ENCODE assay signal across 12 cellular contexts in the genomic region with DNA sequence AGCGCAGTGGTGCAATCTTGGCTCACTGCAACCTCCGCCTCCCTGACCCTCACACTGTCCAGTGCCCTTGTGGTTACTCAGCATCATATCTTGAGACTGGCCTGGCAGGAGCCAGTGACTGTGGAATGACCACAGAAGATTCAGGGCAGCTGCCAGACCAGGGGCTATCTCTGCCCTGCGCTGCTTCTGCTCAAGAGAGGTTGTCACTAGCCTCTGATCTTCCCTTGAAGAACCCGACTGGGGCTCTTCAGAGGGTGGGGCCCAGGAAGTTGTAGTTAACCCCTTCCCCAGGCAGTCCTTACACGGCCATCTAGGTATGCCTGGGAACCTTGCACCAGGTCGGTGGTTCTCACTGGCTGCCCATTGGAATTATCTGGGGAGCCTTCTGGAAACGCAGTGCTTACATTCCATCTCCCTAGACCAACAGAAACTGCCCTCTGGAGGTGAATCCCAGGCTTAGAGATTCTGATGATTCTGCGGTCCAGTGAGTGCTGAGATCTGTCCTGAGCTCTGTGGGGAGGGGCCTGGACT. TPM values are rescaled to one million over a fixed set of nuclear protein-coding genes. Genes with fewer than 3 reads are reported as not detected.
A peak's percentile ranks its signal among the peaks of the same experiment; 100 is the strongest.
DNase-seq lines count a peak whose midpoint lies in the region; ATAC-seq and TF ChIP-seq lines count a peak whose summit lies in the region.
"Had no signal": no experiment of that assay in that cellular context is flagged by ENCODE, and none has a peak within 500 bp of the region (broad histone marks: within the 10 kb centered on the region; RNA-seq: fewer than 3 reads in every experiment).

No MANE protein-coding gene starts in this region.

- H3K9me3 ChIP-seq in AG04450 (ENCODE audit: control insufficient read depth, insufficient read depth, low read length) (peaks cover 7% of the 10 kb centered on the region; the same call in 1 of the 2 replicates), T-helper 17 cell (ENCODE audit: control insufficient read depth, low read length, poor library complexity, severe bottlenecking) (no peaks in the 10 kb centered on the region), heart left ventricle (no peaks in the 10 kb centered on the region)
- H3K9me3 ChIP-seq: colonic mucosa had no signal

- H3K9me3 Mint-ChIP-seq in nephron progenitor cell = no peaks in the 10 kb centered on the region

- TF ChIP-seq POLR2A in heart left ventricle (IDR thresholded peaks at IDR 0.05) = no peak

- H3K4me3 Mint-ChIP-seq in T-helper 17 cell (peak overlapping the region; percentile 72), nephron progenitor cell (no peak overlapping the region)
- H3K4me3 Mint-ChIP-seq: activated CD4-positive, alpha-beta T cell treated with anti-CD3 and anti-CD28 coated beads for 36 hours had no signal

- H3K36me3 Mint-ChIP-seq in T-helper 17 cell (ENCODE audit: low read depth) (peaks cover 7% of the 10 kb centered on the region), nephron progenitor cell (ENCODE audit: low read depth) (peaks cover 70% of the 10 kb centered on the region)

- CTCF ChIA-PET in AG04450 (lab: Charles Lee) = interaction anchor here (0.6 to 1.5 kb wide), 3 partner anchors 25 to 146 kb away, joined by 3 to 5 read pairs (median 5); no protein-coding TSS in a partner anchor

- no peak overlapping the region for H3K27ac ChIP-seq in AG04450 (ENCODE audit: low read depth, low read length)
- peak overlapping the region in 9 of 12 donors; percentile 26 to 65 (median 42) for H3K27ac ChIP-seq in heart left ventricle
- H3K27ac ChIP-seq: colonic mucosa had no signal

- peaks cover 0 to 25% (median 20%) of the 10 kb centered on the region in 12 donors for H3K4me1 ChIP-seq in heart left ventricle
- H3K4me1 ChIP-seq: colonic mucosa had no signal

- H3K4me1 Mint-ChIP-seq in T-helper 17 cell (peaks cover 29% of the 10 kb centered on the region), nephron progenitor cell (peaks cover 37% of the 10 kb centered on the region)

- peaks cover 0 to 74% (median 63%) of the 10 kb centered on the region in 9 donors for H3K36me3 ChIP-seq in heart left ventricle

- WGBS in heart left ventricle, 4 donors = 49 to 57% (median 54%) methylated on average over 7 to 8 of the region's 8 CpGs

- H3K27ac Mint-ChIP-seq in T-helper 17 cell = peak overlapping the region; percentile 91
- peak overlapping the region; percentile 72 for H3K27ac Mint-ChIP-seq in nephron progenitor cell
- H3K27ac Mint-ChIP-seq: activated CD4-positive, alpha-beta T cell treated with anti-CD3 and anti-CD28 coated beads for 36 hours; CD4-positive, CD25-positive, alpha-beta regulatory T cell had no signal

- H3K4me3 ChIP-seq in AG04450 (ENCODE audit: low read depth, low read length) (no peak overlapping the region), heart left ventricle (no peak overlapping the region)
- H3K4me3 ChIP-seq: colonic mucosa, lung had no signal

- H3K27me3 Mint-ChIP-seq in T-helper 17 cell (no peaks in the 10 kb centered on the region), nephron progenitor cell (ENCODE audit: low read depth, poor library complexity) (peaks cover 3% of the 10 kb centered on the region)
- H3K27me3 Mint-ChIP-seq: CD4-positive, CD25-positive, alpha-beta regulatory T cell had no signal

- POLR2A ChIA-PET in AG04450 (lab: Yijun Ruan, JAX) = no interaction called here

- H3K27me3 ChIP-seq in AG04450 (ENCODE audit: control insufficient read depth, insufficient read depth, low read length) = no peaks in the 10 kb centered on the region
- H3K27me3 ChIP-seq in heart left ventricle = no peaks in the 10 kb centered on the region
- H3K27me3 ChIP-seq: colonic mucosa had no signal

- intact Hi-C loops in heart left ventricle (cut with DNase I) = no loop called here

- peak; percentile 37 for TF ChIP-seq CTCF in AG04450 (IDR thresholded peaks at IDR 0.05; ENCODE audit: low read depth, low read length)
- peak in 6 of 12 donors; percentile 17 to 40 (median 32) for TF ChIP-seq CTCF in heart left ventricle (IDR thresholded peaks at IDR 0.05)
- TF ChIP-seq CTCF in nephron progenitor cell (IDR thresholded peaks at IDR 0.05) = no peak

- DNase-seq in AG04450 (ENCODE audit: low read depth, low spot score) (no peak), T-helper 17 cell (no peak), heart left ventricle (no peak), nephron progenitor cell (no peak), NCI-H1930 (lab: John Stamatoyannopoulos, UW) (no peak)
- DNase-seq: activated CD4-positive, alpha-beta T cell treated with anti-CD3 and anti-CD28 coated beads for 36 hours; CD4-positive, CD25-positive, alpha-beta regulatory T cell; colonic mucosa had no signal

- peak; percentile 68 for ATAC-seq in T-helper 17 cell
- ATAC-seq in heart left ventricle = peak; percentile 27 to 51 (median 48)
- ATAC-seq in GM21786 (IDR thresholded peaks at IDR 0.05; ENCODE audit: unreplicated experiment) = no peak
- ATAC-seq in GM18909 (IDR thresholded peaks at IDR 0.05; ENCODE audit: poor library complexity, unreplicated experiment) = no peak
- ATAC-seq in HG03280 (IDR thresholded peaks at IDR 0.05; ENCODE audit: unreplicated experiment) = no peak
- ATAC-seq: activated CD4-positive, alpha-beta T cell treated with anti-CD3 and anti-CD28 coated beads for 36 hours had no signal

RNA-seq across cellular contexts. Expression of a gene that starts 41.4 kb away (rescaled TPM):
- polyA plus RNA-seq in AG04450 (2011; rRNA removed) (6.4 and 6.6 TPM in 2 replicates), heart left ventricle (1 to 10 TPM; 7.0 TPM)
- polyA minus RNA-seq in AG04450 (2011; rRNA and poly(A)+ RNA removed) = 8.1 and 12.0 TPM in 2 replicates
- total RNA-seq in T-helper 17 cell (10 to 100 TPM; 61.4 to 65.5 TPM), heart left ventricle (10 to 100 TPM; 14.7 to 34.3 (median 18.1) TPM)

Comparison
In these comparisons a context has a peak if more than half of its experiments do, and no peak if none do; other contexts are left out.
1. ATAC-seq: peak in T-helper 17 cell (single experiment) and heart left ventricle (4 of 4); none in GM21786 (single experiment), GM18909 (single experiment) and HG03280 (single experiment).